Comparison of ENCODE assay signal across 8 cellular contexts in the genomic region with DNA sequence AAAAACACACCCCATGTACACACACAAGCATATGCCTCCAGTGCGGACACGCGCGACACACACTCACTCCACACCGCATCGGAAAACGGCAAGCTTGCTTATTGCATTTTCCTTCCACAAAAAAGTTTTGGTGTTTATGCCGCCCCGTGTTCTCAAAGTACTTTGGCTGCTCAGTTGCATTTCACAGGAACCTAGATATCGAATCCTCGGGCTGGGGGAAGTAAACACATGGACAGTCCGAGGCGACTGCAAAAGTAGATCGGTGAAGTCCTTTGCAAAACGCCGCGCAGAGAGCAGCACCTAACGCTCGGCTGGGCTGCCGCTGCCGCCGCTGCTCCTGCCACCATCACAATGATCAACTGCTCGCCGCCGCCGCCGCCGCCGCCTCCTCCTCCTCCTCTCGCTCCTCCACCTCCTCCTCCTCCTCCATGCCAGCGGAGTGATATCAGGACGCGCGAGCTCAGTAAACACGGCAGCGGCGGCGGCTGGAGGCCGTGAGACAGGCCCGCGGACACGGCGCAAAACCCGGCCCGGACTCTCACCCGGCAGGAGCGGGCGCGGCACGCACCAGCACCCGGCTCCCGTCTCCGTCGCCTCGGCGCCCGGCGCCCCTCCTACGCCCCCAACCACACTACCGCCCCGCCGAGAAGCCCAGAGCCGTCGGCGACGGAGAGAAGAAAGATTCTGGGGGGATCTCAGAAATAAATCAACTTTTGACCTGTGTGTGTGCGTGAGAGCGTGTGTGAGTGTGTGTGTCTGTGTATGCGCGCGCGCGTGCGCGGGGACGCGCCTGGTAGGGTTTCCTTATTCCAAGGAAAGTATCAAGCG.
DNase-seq lines count a peak whose midpoint lies in the region; ATAC-seq and TF ChIP-seq lines count a peak whose summit lies in the region.

A gene (minus strand): TSS at position 441 of the 828 bp plus-strand sequence. CDS start 857 bp downstream, outside the sequence.

- ATAC-seq in GM18511 (IDR thresholded peaks at IDR 0.05; ENCODE audit: unreplicated experiment), result peak; percentile 45
- peak; percentile 46 for ATAC-seq in HG03460 (IDR thresholded peaks at IDR 0.05; ENCODE audit: unreplicated experiment)
- no peak for ATAC-seq in GM18519 (IDR thresholded peaks at IDR 0.05; ENCODE audit: low FRiP score, unreplicated experiment)

- TF ChIP-seq CTCF in choroid plexus epithelial cell (conservative IDR thresholded peaks at IDR 0.05; ENCODE audit: low read depth, low read length), result peak; percentile 10

- peak; percentile 94 to 98 for DNase-seq in NCI-H526 (lab: John Stamatoyannopoulos, UW)
- peak; percentile 88 for DNase-seq in activated CD4-positive, alpha-beta T cell treated with anti-CD3 and anti-CD28 coated beads for 48 hours
- DNase-seq in choroid plexus epithelial cell (ENCODE audit: low read depth), result peak; percentile 97
- DNase-seq in kidney tubule cell (ENCODE audit: low spot score), result peak; percentile 97
- peak; percentile 55 to 72 for DNase-seq in stimulated activated CD4-positive, alpha-beta T cell treated with anti-CD3 and anti-CD28 coated beads, Interleukin-15, amount 100 ng/mL, for 1 hour (ENCODE audit: low read depth in 1 of 2, low spot score in 1 of 2)

- H3K4me3 ChIP-seq in choroid plexus epithelial cell (ENCODE audit: low read depth, low read length), result peak within 1 kb of the TSS; percentile 76
